ENCODE assay signal across 29 cellular contexts in genomic region chr17:718075-718474, GRCh38.
"Had no signal": no experiment of that assay in that cellular context is flagged by ENCODE, and none has a peak within 500 bp of the region (broad histone marks: within the 10 kb centered on the region; RNA-seq: fewer than 3 reads in every experiment).

No MANE protein-coding gene starts in this region.

- H3K4me3 ChIP-seq: esophagus squamous epithelium, heart right ventricle, left lung, pancreas, right atrium auricular region, smooth muscle cell, stomach, thyroid gland had no signal

- H3K27me3 Mint-ChIP-seq: effector memory CD8-positive, alpha-beta T cell had no signal

- H3K9me3 Mint-ChIP-seq: effector memory CD8-positive, alpha-beta T cell; mesothelial cell of epicardium; naive thymus-derived CD4-positive, alpha-beta T cell; nephron; stimulated activated effector memory CD8-positive, alpha-beta T cell treated with anti-CD3 and anti-CD28 coated beads, Interleukin-12 subunit alpha, Interleukin-12 subunit beta, amount 100 ng/mL, for 72 hours had no signal

- DNase-seq: cortex of kidney; effector memory CD8-positive, alpha-beta T cell; erythroblast; esophagus squamous epithelium; foreskin melanocyte; glutamatergic neuron; heart right ventricle; hippocampal formation; left cardiac atrium; left lung; mesenchymal stem cell; naive thymus-derived CD4-positive, alpha-beta T cell; occipital lobe; pancreas; stimulated activated CD4-positive, alpha-beta T cell treated with anti-CD3 and anti-CD28 coated beads, Interleukin-12 subunit alpha, Interleukin-12 subunit beta, amount 100 ng/mL, for 4 hours; stimulated activated CD4-positive, alpha-beta T cell treated with anti-CD3 and anti-CD28 coated beads, Interleukin-1b, Interleukin-23, amount 100 ng/mL, for 48 hours; stimulated activated CD4-positive, alpha-beta T cell treated with anti-CD3 and anti-CD28 coated beads, Interleukin-4, amount 100 ng/mL, for 24 hours; stimulated activated naive CD4-positive, alpha-beta T cell treated with Interleukin-2 at 50 U/mL for 16 hours; stomach; thyroid gland; trophoblast cell had no signal

- H3K27me3 ChIP-seq: esophagus squamous epithelium, heart right ventricle, left lung, pancreas, right atrium auricular region, stomach, thyroid gland had no signal

- H3K36me3 Mint-ChIP-seq: mesothelial cell of epicardium; stimulated activated effector memory CD8-positive, alpha-beta T cell treated with anti-CD3 and anti-CD28 coated beads, Interleukin-12 subunit alpha, Interleukin-12 subunit beta, amount 100 ng/mL, for 72 hours had no signal

- ATAC-seq: effector memory CD8-positive, alpha-beta T cell; heart right ventricle; left cardiac atrium; left lung; naive thymus-derived CD4-positive, alpha-beta T cell; pancreas; sciatic nerve; stimulated activated effector memory CD8-positive, alpha-beta T cell treated with anti-CD3 and anti-CD28 coated beads, Interleukin-12 subunit alpha, Interleukin-12 subunit beta, amount 100 ng/mL, for 72 hours had no signal

- H3K27ac ChIP-seq: esophagus squamous epithelium, heart right ventricle, left lung, pancreas, right atrium auricular region, thyroid gland had no signal

- H3K4me2 ChIP-seq: smooth muscle cell had no signal

- H3K36me3 ChIP-seq: esophagus squamous epithelium, left lung, pancreas, right atrium auricular region, thyroid gland had no signal

- H3K27ac Mint-ChIP-seq: effector memory CD8-positive, alpha-beta T cell; mesothelial cell of epicardium; stimulated activated effector memory CD8-positive, alpha-beta T cell treated with anti-CD3 and anti-CD28 coated beads, Interleukin-12 subunit alpha, Interleukin-12 subunit beta, amount 100 ng/mL, for 72 hours had no signal

- FAIRE-seq: endometrium, islet of Langerhans, pancreas had no signal

- H3K9me3 ChIP-seq: esophagus squamous epithelium, heart right ventricle, left lung, pancreas, right atrium auricular region, stomach, thyroid gland had no signal

- H3K4me3 Mint-ChIP-seq: effector memory CD8-positive, alpha-beta T cell; mesothelial cell of epicardium; stimulated activated effector memory CD8-positive, alpha-beta T cell treated with anti-CD3 and anti-CD28 coated beads, Interleukin-12 subunit alpha, Interleukin-12 subunit beta, amount 100 ng/mL, for 72 hours had no signal
